ENCODE assay signal across 11 cellular contexts in the genomic region with DNA sequence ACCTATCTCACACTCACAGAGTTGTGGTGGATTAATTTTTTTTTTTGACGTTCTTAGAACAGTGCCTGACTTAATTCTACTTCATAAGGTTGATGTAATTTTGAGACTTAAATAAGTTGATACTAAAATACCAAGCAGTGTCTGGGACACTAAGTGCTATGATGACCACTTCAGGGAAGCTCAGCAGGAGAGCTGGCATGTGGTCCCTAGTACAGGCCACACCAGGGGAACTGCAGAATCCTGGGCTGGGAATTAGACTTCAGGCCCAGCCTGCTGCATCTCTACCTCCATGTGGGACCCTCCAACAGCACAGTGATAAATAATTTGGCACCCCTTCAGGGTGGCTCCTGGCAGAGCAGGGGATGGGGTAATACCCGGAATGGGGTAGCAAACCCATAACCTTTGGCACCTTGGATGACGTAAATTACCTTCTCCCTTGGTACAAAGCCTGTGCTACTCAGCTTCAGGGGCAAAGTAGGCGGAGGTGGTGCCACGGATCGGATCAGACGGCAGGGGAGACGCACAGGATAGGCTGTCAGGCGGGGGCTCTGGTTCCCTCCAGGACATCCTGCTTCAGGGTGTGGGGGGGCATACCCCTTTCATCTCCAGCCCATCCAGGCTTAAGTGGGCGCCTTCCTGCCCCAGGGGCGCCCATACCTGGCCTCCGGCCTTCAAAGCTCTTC. TPM values are rescaled to one million over a fixed set of nuclear protein-coding genes. Genes with fewer than 3 reads are reported as not detected.
DNase-seq lines count a peak whose midpoint lies in the region; ATAC-seq, FAIRE-seq and TF ChIP-seq lines count a peak whose summit lies in the region.
"Had no signal": no experiment of that assay in that cellular context is flagged by ENCODE, and none has a peak within 500 bp of the region (broad histone marks: within the 10 kb centered on the region; RNA-seq: fewer than 3 reads in every experiment).

No MANE protein-coding gene starts in this region.

- DNase-seq in DMS 273 (lab: John Stamatoyannopoulos, UW; ENCODE audit: unreplicated experiment) = peak; percentile 93
- DNase-seq in DMS 273 treated with DMSO at 0.1 percent for 48 hours (lab: John Stamatoyannopoulos, UW) = no peak
- peak; percentile 91 for DNase-seq in NCI-H2029 (lab: John Stamatoyannopoulos, UW)
- DNase-seq in K562 (ENCODE audit: extremely low read depth in 1 of 4, low spot score in 3 of 4) = no peak
- no peak for DNase-seq in HPDE6-E6E7 (ENCODE audit: extremely low spot score)
- no peak for DNase-seq in mesenteric fat pad (ENCODE audit: low spot score)
- DNase-seq: 8988T, IMR-90 had no signal

- CTCF ChIA-PET in K562 (lab: Yijun Ruan, JAX; ENCODE audit: low intra/inter-chr PET ratio) = interaction anchor here (0.7 kb wide), 1 partner anchor 14 kb away, joined by 5 read pairs; no protein-coding TSS in a partner anchor

- no peak for TF ChIP-seq RAD21 in K562 (CRISPR knock-in tag; conservative IDR thresholded peaks at IDR 0.05 in 1 of 2, IDR thresholded peaks at IDR 0.05 in 1 of 2)

- H3K9me1 ChIP-seq in K562 (ENCODE audit: control insufficient read depth, insufficient read depth, low read length) = no peaks in the 10 kb centered on the region

- intact Hi-C loops in K562 (cut with micrococcal nuclease) = no loop called here

- POLR2A ChIA-PET in K562 (lab: Yijun Ruan, JAX) = interaction anchor here (0.6 to 0.8 kb wide), 2 partner anchors 62 to 107 kb away, joined by 3 to 4 read pairs; no protein-coding TSS in a partner anchor

- H3K36me3 ChIP-seq in K562 (ENCODE audit: control insufficient read depth, insufficient read depth, low read length) = no peaks in the 10 kb centered on the region
- H3K36me3 ChIP-seq in neutrophil = no peaks in the 10 kb centered on the region

- in situ Hi-C loops in K562 (cut with MboI) = no loop called here

- no peak for FAIRE-seq in K562 (lab: Jason Lieb, UNC)

- H3K27ac ChIP-seq in K562 (ENCODE audit: extremely low read depth, low read depth, low read length) = no peak overlapping the region
- peak overlapping the region; percentile 97 for H3K27ac ChIP-seq in neutrophil
- H3K27ac ChIP-seq: hepatocyte had no signal

- H3K4me3 ChIP-seq in K562 (no peak overlapping the region), neutrophil (ENCODE audit: low read depth in 1 of 2, low read length in 1 of 2) (peak overlapping the region; percentile 71 to 76)
- H3K4me3 ChIP-seq: hepatocyte had no signal

- no TSS peak for BruUV-seq in K562 (replicated peaks; lab: Mats Ljungman, UMichigan)

- WGBS in K562 (ENCODE audit: insufficient coverage, low coverage, missing lambda C conversion rate) = 25% methylated on average over 10 of the region's 12 CpGs

- H3K9ac ChIP-seq in K562 (ENCODE audit: insufficient read depth in 1 of 2, low read depth in 2 of 2, low read length in 2 of 2) = peak overlapping the region in 1 of 2 experiments; percentile 34; a peak in 1 of 4 replicates

- ATAC-seq in K562 = no peak
- ATAC-seq in HG02852 (IDR thresholded peaks at IDR 0.05; ENCODE audit: unreplicated experiment) = no peak

- no peaks in the 10 kb centered on the region for H3K79me2 ChIP-seq in K562 (ENCODE audit: control insufficient read depth, insufficient read depth, low read length)
- H3K79me2 ChIP-seq: hepatocyte had no signal

- no peak for TF ChIP-seq EP300 in K562 (IDR thresholded peaks at IDR 0.05; ENCODE audit: low read length)

- no peak overlapping the region for H3K4me2 ChIP-seq in K562 (ENCODE audit: insufficient read depth, low read length)
- H3K4me2 ChIP-seq: hepatocyte had no signal

- H3K4me1 ChIP-seq in K562 (replicated peaks in 1 of 2; ENCODE audit: control insufficient read depth in 2 of 2, insufficient read depth in 2 of 2, low read length in 2 of 2) (peaks cover 0 to 21% of the 10 kb centered on the region in 2 experiments; a peak in 3 of 5 replicates), neutrophil (ENCODE audit: control insufficient read depth in 1 of 2, insufficient read depth in 1 of 2, low read depth in 1 of 2, low read length in 1 of 2) (peaks cover 72 to 76% of the 10 kb centered on the region in 2 experiments)

- no peak overlapping the region for H2AFZ ChIP-seq in K562 (ENCODE audit: low read depth, low read length)
- H2AFZ ChIP-seq: hepatocyte had no signal

- H3K9me3 ChIP-seq in K562 (replicated peaks; ENCODE audit: control insufficient read depth, insufficient read depth, low read depth, low read length) (no peaks in the 10 kb centered on the region), neutrophil (no peaks in the 10 kb centered on the region)

- no peak for TF ChIP-seq POLR2A in K562 (conservative IDR thresholded peaks at IDR 0.05)

- no peaks in the 10 kb centered on the region for H4K20me1 ChIP-seq in K562 (replicated peaks; ENCODE audit: control insufficient read depth, insufficient read depth, low read length)

- no peak for TF ChIP-seq CTCF in K562 (IDR thresholded peaks at IDR 0.05 in 2 of 3, conservative IDR thresholded peaks at IDR 0.05 in 1 of 3; ENCODE audit: insufficient read depth in 2 of 3, low read depth in 1 of 3, low read length in 3 of 3)
- TF ChIP-seq CTCF in neutrophil (IDR thresholded peaks at IDR 0.05) = no peak

- H3K27me3 ChIP-seq in K562 (ENCODE audit: control insufficient read depth in 2 of 2, insufficient read depth in 2 of 2, low read length in 2 of 2) (peaks cover 26 to 37% of the 10 kb centered on the region in 2 experiments), neutrophil (peaks cover 13% of the 10 kb centered on the region)

TF ChIP-seq in K562, 482 proteins besides CTCF, POLR2A, EP300 and RAD21 (continues in another document):
- TF ChIP-seq HBP1 (CRISPR knock-in tag; IDR thresholded peaks at IDR 0.05) (no peak), ZNF354B (CRISPR knock-in tag; IDR thresholded peaks at IDR 0.05) (no peak), ZNF347 (CRISPR knock-in tag; IDR thresholded peaks at IDR 0.05; ENCODE audit: low read depth) (no peak), ZNF444 (CRISPR knock-in tag; IDR thresholded peaks at IDR 0.05) (no peak)

RNA-seq across cellular contexts. Expression of gene MFSD2A, which starts 4.8 kb away (rescaled TPM):
- 0.46 TPM in 1 of 2 replicates, not detected in the other for total RNA-seq in K562 (2011; cell fraction: chromatin; rRNA removed; ENCODE audit: low replicate concordance)
- 0.67 TPM in 1 of 2 replicates, not detected in the other for total RNA-seq in K562 (2011; cell fraction: nucleolus; rRNA removed)
- 0.37 TPM in 1 of 2 replicates, not detected in the other for total RNA-seq in K562 (2011; cell fraction: nucleoplasm; rRNA removed)
- total RNA-seq in K562 (2014; rRNA removed) = not detected in 2 replicates
- 0.07 TPM in 1 of 2 replicates, not detected in the other for total RNA-seq in K562 (2014; rRNA removed; fragmentation: Illumina TruSeq; extraction: Trizol)
- 0.40 TPM in 1 of 2 replicates, not detected in the other for total RNA-seq in K562 (2015; rRNA removed; fragmentation: Illumina TruSeq; extraction: Trizol)
- 0.18 and 0.33 TPM in 2 replicates for total RNA-seq in K562 (2021)
- polyA plus RNA-seq in K562 (2011; rRNA removed) = 0.06 and 0.19 TPM in 2 replicates
- 0.10 and 0.13 TPM in 2 replicates for polyA plus RNA-seq in K562 (2011; cell fraction: cytosol; rRNA removed)
- 0.51 and 0.67 TPM in 2 replicates for polyA plus RNA-seq in K562 (2011; cell fraction: nucleus; rRNA removed)
- 0.04 and 0.14 TPM in 2 replicates for polyA plus RNA-seq in K562 (2012)
- polyA plus RNA-seq in K562 (2014; fragmentation: Illumina TruSeq; extraction: Trizol) = 0.11 and 0.15 TPM in 2 replicates
- polyA plus RNA-seq in K562 (2014; fragmentation: Nextera tagmentation; extraction: Ambion mirVana) = not detected
- not detected in 2 replicates for polyA plus RNA-seq in K562 (2014; rRNA removed)
- polyA minus RNA-seq in K562 (2011; rRNA and poly(A)+ RNA removed) = 0.35 TPM in 1 of 2 replicates, not detected in the other
- polyA minus RNA-seq in K562 (2011; cell fraction: cytosol; rRNA and poly(A)+ RNA removed) = not detected in 2 replicates
- polyA minus RNA-seq in K562 (2011; cell fraction: nucleus; rRNA and poly(A)+ RNA removed) = 0.78 TPM in 1 of 2 replicates, not detected in the other
- 8.0 TPM for total RNA-seq in mesenteric fat pad

RNA-seq across cellular contexts. Expression of gene MYCL, which starts 58.1 kb away (rescaled TPM):
- 17.1 and 25.1 TPM in 2 replicates for total RNA-seq in K562 (2011; cell fraction: chromatin; rRNA removed; ENCODE audit: low replicate concordance)
- 30.7 and 32.6 TPM in 2 replicates for total RNA-seq in K562 (2011; cell fraction: nucleolus; rRNA removed)
- 27.3 and 29.5 TPM in 2 replicates for total RNA-seq in K562 (2011; cell fraction: nucleoplasm; rRNA removed)
- total RNA-seq in K562 (2014; rRNA removed) (18.8 and 22.5 TPM in 2 replicates), K562 (2014; rRNA removed; fragmentation: Illumina TruSeq; extraction: Trizol) (12.8 and 13.2 TPM in 2 replicates), K562 (2015; rRNA removed; fragmentation: Illumina TruSeq; extraction: Trizol) (3.8 and 4.3 TPM in 2 replicates), K562 (2021) (19.7 and 22.0 TPM in 2 replicates), mesenteric fat pad (0.32 TPM)
- polyA plus RNA-seq in K562 (2011; rRNA removed) (11.2 and 14.9 TPM in 2 replicates), K562 (2014; fragmentation: Illumina TruSeq; extraction: Trizol) (14.7 and 15.4 TPM in 2 replicates), K562 (2014; fragmentation: Nextera tagmentation; extraction: Ambion mirVana) (1 to 10 TPM; 3.5 to 4.0 TPM), K562 (2014; rRNA removed) (17.1 and 18.2 TPM in 2 replicates)
- polyA plus RNA-seq in K562 (2011; cell fraction: cytosol; rRNA removed) = 12.4 and 15.8 TPM in 2 replicates
- 12.3 and 20.0 TPM in 2 replicates for polyA plus RNA-seq in K562 (2011; cell fraction: nucleus; rRNA removed)
- polyA plus RNA-seq in K562 (2012) = 6.2 and 30.6 TPM in 2 replicates
- polyA minus RNA-seq in K562 (2011; rRNA and poly(A)+ RNA removed) = 12.1 and 17.8 TPM in 2 replicates
- polyA minus RNA-seq in K562 (2011; cell fraction: cytosol; rRNA and poly(A)+ RNA removed) = 6.6 and 8.7 TPM in 2 replicates
- polyA minus RNA-seq in K562 (2011; cell fraction: nucleus; rRNA and poly(A)+ RNA removed) = 15.6 and 34.1 TPM in 2 replicates

Comparison
In these comparisons a context has a peak if more than half of its experiments do, and no peak if none do; other contexts are left out.
1. DNase-seq: peak in DMS 273 (single experiment) and NCI-H2029 (single experiment); none in DMS 273 treated with DMSO at 0.1 percent for 48 hours (single experiment), K562 (0 of 4), HPDE6-E6E7 (single experiment) and mesenteric fat pad (single experiment).